In genomic region chr13:75486146-75486545, GRCh38 we compare ENCODE assay signal across 16 cellular contexts. TPM values are rescaled to one million over a fixed set of nuclear protein-coding genes. Genes with fewer than 3 reads are reported as not detected.
A peak's percentile ranks its signal among the peaks of the same experiment; 100 is the strongest.
DNase-seq lines count a peak whose midpoint lies in the region; ATAC-seq, FAIRE-seq and TF ChIP-seq lines count a peak whose summit lies in the region.
"Had no signal": no experiment of that assay in that cellular context is flagged by ENCODE, and none has a peak within 500 bp of the region (broad histone marks: within the 10 kb centered on the region; RNA-seq: fewer than 3 reads in every experiment).

No MANE protein-coding gene starts in this region.

- ATAC-seq in GM19467 (IDR thresholded peaks at IDR 0.05; ENCODE audit: unreplicated experiment) (no peak), HG03442 (IDR thresholded peaks at IDR 0.05; ENCODE audit: unreplicated experiment) (no peak)
- ATAC-seq: activated CD4-positive, CD25-positive, alpha-beta regulatory T cell treated with anti-CD3 and anti-CD28 coated beads, Interleukin-2, amount 50 U/mL, for 24 hours; pancreas had no signal

- H3K4me3 ChIP-seq in astrocyte (ENCODE audit: insufficient read depth, low read depth, low read length) (no peak overlapping the region), neural progenitor cell (no peak overlapping the region), foreskin fibroblast (ENCODE audit: low read depth in 1 of 2, low read length in 2 of 2) (no peak overlapping the region)
- H3K4me3 ChIP-seq: pancreas, spleen had no signal

- intact Hi-C loops in Calu3 (cut with micrococcal nuclease; ENCODE audit: unreplicated experiment) = loop anchor here (10.0 kb wide), 1 partner anchor 59 kb away; the partner anchor contains the start of gene UCHL3

- H3K9me3 ChIP-seq in astrocyte (ENCODE audit: insufficient read depth, low read depth, low read length) (no peaks in the 10 kb centered on the region), neural progenitor cell (ENCODE audit: low read depth) (no peaks in the 10 kb centered on the region)
- H3K9me3 ChIP-seq: pancreas, spleen had no signal

- peaks cover 23% of the 10 kb centered on the region for H3K4me1 ChIP-seq in astrocyte (ENCODE audit: insufficient read depth, low read length)
- peaks cover 3% of the 10 kb centered on the region for H3K4me1 ChIP-seq in neural progenitor cell

- peaks cover 17% of the 10 kb centered on the region for H3F3A ChIP-seq in neural progenitor cell (ENCODE audit: low read depth)

- TF ChIP-seq CTCF in Calu3 (IDR thresholded peaks at IDR 0.05; ENCODE audit: unreplicated experiment) (no peak), astrocyte (IDR thresholded peaks at IDR 0.05; ENCODE audit: insufficient read depth, low read depth, low read length) (no peak), neural progenitor cell (IDR thresholded peaks at IDR 0.05) (no peak), foreskin fibroblast (IDR thresholded peaks at IDR 0.05; ENCODE audit: low read depth, low read length) (no peak)

- H3K9me3 Mint-ChIP-seq in Calu3 (ENCODE audit: low read depth, unreplicated experiment) = no peaks in the 10 kb centered on the region
- no peaks in the 10 kb centered on the region for H3K9me3 Mint-ChIP-seq in astrocyte (ENCODE audit: unreplicated experiment)
- no peaks in the 10 kb centered on the region for H3K9me3 Mint-ChIP-seq in neural progenitor cell
- H3K9me3 Mint-ChIP-seq: activated naive CD8-positive, alpha-beta T cell treated with anti-CD3 and anti-CD28 coated beads, Interleukin-2, amount 10 ng/mL, durations not matched to agents 7 days and 5 days; central memory CD8-positive, alpha-beta T cell had no signal

- H3K27me3 ChIP-seq in astrocyte (ENCODE audit: insufficient read depth, low read length) (no peaks in the 10 kb centered on the region), neural progenitor cell (peaks cover under 1% of the 10 kb centered on the region)
- H3K27me3 ChIP-seq: foreskin keratinocyte, pancreas had no signal

- H3K79me2 ChIP-seq in astrocyte (ENCODE audit: insufficient read depth, low read length) = peaks cover 5% of the 10 kb centered on the region
- H3K79me2 ChIP-seq in neural progenitor cell (ENCODE audit: low read depth) = no peaks in the 10 kb centered on the region

- H3K36me3 ChIP-seq in astrocyte (ENCODE audit: insufficient read depth, low read length) = no peaks in the 10 kb centered on the region
- no peaks in the 10 kb centered on the region for H3K36me3 ChIP-seq in neural progenitor cell
- H3K36me3 ChIP-seq: pancreas, spleen had no signal

- peak overlapping the region; percentile 64 for H3K4me2 ChIP-seq in astrocyte (ENCODE audit: low read length)
- H3K4me2 ChIP-seq in neural progenitor cell = no peak overlapping the region

- H3K27ac ChIP-seq in astrocyte (ENCODE audit: low read depth, low read length) (peak overlapping the region; percentile 75), neural progenitor cell (no peak overlapping the region)
- H3K27ac ChIP-seq: foreskin keratinocyte, pancreas, spleen had no signal

- no peak for FAIRE-seq in astrocyte (lab: Jason Lieb, UNC)
- FAIRE-seq: pancreas had no signal

- DNase-seq in Calu3 (no peak), HT1080 (ENCODE audit: low read depth) (peak; percentile 53), astrocyte (ENCODE audit: low read depth) (peak; percentile 29), neural progenitor cell (ENCODE audit: low spot score) (peak; percentile 3), ureter (ENCODE audit: low spot score) (no peak), foreskin fibroblast (no peak)
- DNase-seq: activated naive CD8-positive, alpha-beta T cell treated with anti-CD3 and anti-CD28 coated beads, Interleukin-2, amount 10 ng/mL, durations not matched to agents 7 days and 5 days; foreskin keratinocyte; NCI-H1436; pancreas; spleen; SW 1271 had no signal

- H2AFZ ChIP-seq in astrocyte (ENCODE audit: low read depth, low read length) (no peak overlapping the region), neural progenitor cell (replicated peaks) (no peak overlapping the region)

- no peaks in the 10 kb centered on the region for H4K20me1 ChIP-seq in astrocyte (ENCODE audit: insufficient read depth, low read length)
- H4K20me1 ChIP-seq in neural progenitor cell (ENCODE audit: low read depth) = no peaks in the 10 kb centered on the region

- H3K4me3 Mint-ChIP-seq in Calu3 (ENCODE audit: low read depth, unreplicated experiment) (no peak overlapping the region), astrocyte (ENCODE audit: unreplicated experiment) (no peak overlapping the region), neural progenitor cell (no peak overlapping the region)
- H3K4me3 Mint-ChIP-seq: activated naive CD8-positive, alpha-beta T cell treated with anti-CD3 and anti-CD28 coated beads, Interleukin-2, amount 10 ng/mL, durations not matched to agents 7 days and 5 days; central memory CD8-positive, alpha-beta T cell had no signal

- BruUV-seq in Calu3 (replicated peaks; lab: Mats Ljungman, UMichigan) = no TSS peak

- H3K36me3 Mint-ChIP-seq in Calu3 (ENCODE audit: insufficient read depth, unreplicated experiment) (peaks cover 9% of the 10 kb centered on the region), astrocyte (ENCODE audit: low read depth, unreplicated experiment) (no peaks in the 10 kb centered on the region), neural progenitor cell (no peaks in the 10 kb centered on the region)
- H3K36me3 Mint-ChIP-seq: activated naive CD8-positive, alpha-beta T cell treated with anti-CD3 and anti-CD28 coated beads, Interleukin-2, amount 10 ng/mL, durations not matched to agents 7 days and 5 days had no signal

- H3K27me3 Mint-ChIP-seq in Calu3 (ENCODE audit: unreplicated experiment) (no peaks in the 10 kb centered on the region), astrocyte (ENCODE audit: low read depth, unreplicated experiment) (no peaks in the 10 kb centered on the region), neural progenitor cell (ENCODE audit: insufficient read depth, low read depth) (peaks cover 3% of the 10 kb centered on the region)

- H3K9ac ChIP-seq in astrocyte (ENCODE audit: low read length) = peak overlapping the region; percentile 54
- no peak overlapping the region for H3K9ac ChIP-seq in neural progenitor cell

- peak overlapping the region; percentile 63 for H3K27ac Mint-ChIP-seq in Calu3 (ENCODE audit: unreplicated experiment)
- peak overlapping the region; percentile 94 for H3K27ac Mint-ChIP-seq in astrocyte (ENCODE audit: unreplicated experiment)
- no peak overlapping the region for H3K27ac Mint-ChIP-seq in neural progenitor cell
- H3K27ac Mint-ChIP-seq: activated naive CD8-positive, alpha-beta T cell treated with anti-CD3 and anti-CD28 coated beads, Interleukin-2, amount 10 ng/mL, durations not matched to agents 7 days and 5 days had no signal

- CTCF ChIA-PET in Calu3 (lab: Charles Lee) = no interaction called here

- peaks cover 15% of the 10 kb centered on the region for H3K4me1 Mint-ChIP-seq in Calu3 (ENCODE audit: low read depth, unreplicated experiment)
- H3K4me1 Mint-ChIP-seq in astrocyte (ENCODE audit: low read depth, unreplicated experiment) = peaks cover 29% of the 10 kb centered on the region
- peaks cover 12% of the 10 kb centered on the region for H3K4me1 Mint-ChIP-seq in neural progenitor cell

RNA-seq across cellular contexts. Expression of gene TBC1D4, which starts 4.2 kb away (rescaled TPM):
- total RNA-seq in Calu3 (2022) = 15.2 and 15.4 TPM in 2 replicates
- 26.2 and 28.2 TPM in 2 replicates for total RNA-seq in HT1080 (2014; rRNA removed; shearing (Covaris generic))
- 11.5 and 14.3 TPM in 2 replicates for polyA plus RNA-seq in HT1080 (2015; cell fraction: cytosol; rRNA removed)
- 23.7 and 24.3 TPM in 2 replicates for polyA plus RNA-seq in HT1080 (2015; cell fraction: nucleus; rRNA removed)
- total RNA-seq in astrocyte = 24.0 and 25.6 TPM in 2 replicates
- total RNA-seq in neural progenitor cell (ENCODE audit: low replicate concordance) = 14.3 and 15.8 TPM in 2 replicates
- total RNA-seq in ureter = 28.3 TPM

RNA-seq across cellular contexts. Expression of gene COMMD6, which starts 51.5 kb away (rescaled TPM):
- total RNA-seq in Calu3 (2022) (38.2 and 44.8 TPM in 2 replicates), astrocyte (186 and 209 TPM in 2 replicates), neural progenitor cell (ENCODE audit: low replicate concordance) (77.5 and 123 TPM in 2 replicates), ureter (166 TPM)
- total RNA-seq in HT1080 (2014; rRNA removed; shearing (Covaris generic)) = 144 and 188 TPM in 2 replicates
- 85.7 and 131 TPM in 2 replicates for polyA plus RNA-seq in HT1080 (2015; cell fraction: cytosol; rRNA removed)
- polyA plus RNA-seq in HT1080 (2015; cell fraction: nucleus; rRNA removed) = 19.8 and 22.0 TPM in 2 replicates

Comparison
In these comparisons a context has a peak if more than half of its experiments do, and no peak if none do; other contexts are left out.
1. DNase-seq: peak in HT1080 (single experiment), astrocyte (single experiment) and neural progenitor cell (single experiment); none in Calu3 (single experiment), ureter (single experiment) and foreskin fibroblast (0 of 2).